In genomic region chr7:96591900-96592676, GRCh38 we compare ENCODE assay signal across 18 cellular contexts.
A peak's percentile ranks its signal among the peaks of the same experiment; 100 is the strongest.
DNase-seq lines count a peak whose midpoint lies in the region; ATAC-seq and TF ChIP-seq lines count a peak whose summit lies in the region.
"Had no signal": no experiment of that assay in that cellular context is flagged by ENCODE, and none has a peak within 500 bp of the region (broad histone marks: within the 10 kb centered on the region; RNA-seq: fewer than 3 reads in every experiment).

No MANE protein-coding gene starts in this region.

- H3K9me3 ChIP-seq in iPS-18a (ENCODE audit: control insufficient read depth, low read depth, low read length) (no peaks in the 10 kb centered on the region), WERI-Rb-1 (ENCODE audit: severe bottlenecking) (no peaks in the 10 kb centered on the region)

- peak overlapping the region; percentile 30 for H3K9ac ChIP-seq in iPS-18a (ENCODE audit: low read length)
- H3K9ac ChIP-seq: KMS-11 had no signal

- no peak for ATAC-seq in GM18861 (IDR thresholded peaks at IDR 0.05; ENCODE audit: unreplicated experiment)
- ATAC-seq: stimulated activated naive CD8-positive, alpha-beta T cell treated with anti-CD3 and anti-CD28 coated beads, Interleukin-15, Interleukin-2, amounts not matched to agents 100 U/mL and 50 U/mL, for 24 hours had no signal

- H3K4me1 ChIP-seq in iPS-18a (ENCODE audit: control insufficient read depth, low read depth, low read length), result peaks cover 67% of the 10 kb centered on the region

- TF ChIP-seq EP300 in Ishikawa (IDR thresholded peaks at IDR 0.05; ENCODE audit: borderline replicate concordance), result no peak; the same call in 1 of the 2 replicates

- no peak for TF ChIP-seq CTCF in WERI-Rb-1 (IDR thresholded peaks at IDR 0.05; ENCODE audit: low read depth, low read length)

- H3K4me3 ChIP-seq in iPS-18a (ENCODE audit: low read length) (peak overlapping the region; percentile 54), WERI-Rb-1 (ENCODE audit: low read depth, low read length) (no peak overlapping the region)

- H3K36me3 ChIP-seq in iPS-18a (ENCODE audit: control insufficient read depth, low read depth, low read length) (no peaks in the 10 kb centered on the region), WERI-Rb-1 (no peaks in the 10 kb centered on the region)

- peak; percentile 45 for DNase-seq in COR-L47 (lab: John Stamatoyannopoulos, UW)
- DNase-seq in NCI-H774 (lab: John Stamatoyannopoulos, UW), result peak; percentile 83
- DNase-seq in central memory CD4-positive, alpha-beta T cell, result no peak
- no peak for DNase-seq in DMS153 (lab: John Stamatoyannopoulos, UW)
- DNase-seq in WERI-Rb-1, result no peak
- DNase-seq: activated B cell treated with CpG ODN at 0.5 μM for 24 hours; immature natural killer cell; mammary epithelial cell; NCI-H1105; NCI-H524; nephron progenitor cell; stimulated activated CD4-positive, alpha-beta T cell treated with anti-CD3 and anti-CD28 coated beads, Interleukin-15, amount 100 ng/mL, for 24 hours; stimulated activated naive CD8-positive, alpha-beta T cell treated with anti-CD3 and anti-CD28 coated beads, Interleukin-15, Interleukin-2, amounts not matched to agents 100 U/mL and 50 U/mL, for 24 hours had no signal

- TF ChIP-seq RAD21 in Ishikawa (IDR thresholded peaks at IDR 0.05; ENCODE audit: low read depth), result no peak

- H3K27ac ChIP-seq in iPS-18a (ENCODE audit: low read length) (peak overlapping the region; percentile 15), WERI-Rb-1 (no peak overlapping the region)
- H3K27ac ChIP-seq: KMS-11, RWPE1 had no signal

- no peaks in the 10 kb centered on the region for H3K27me3 ChIP-seq in iPS-18a (ENCODE audit: control insufficient read depth, insufficient read depth, low read length)
- no peaks in the 10 kb centered on the region for H3K27me3 ChIP-seq in WERI-Rb-1 (ENCODE audit: insufficient read depth, low read depth, severe bottlenecking)

TF ChIP-seq in Ishikawa, 13 proteins besides CTCF, POLR2A, EP300 and RAD21:
- TF ChIP-seq NFIC (IDR thresholded peaks at IDR 0.05), result 0 out of 2 replicates have a peak, but pooled peaks have one; percentile 11
- peak; percentile 31; the same call in 1 of the 2 replicates for TF ChIP-seq TCF12 (IDR thresholded peaks at IDR 0.05; ENCODE audit: low read depth)
- TF ChIP-seq, protein P1, sequence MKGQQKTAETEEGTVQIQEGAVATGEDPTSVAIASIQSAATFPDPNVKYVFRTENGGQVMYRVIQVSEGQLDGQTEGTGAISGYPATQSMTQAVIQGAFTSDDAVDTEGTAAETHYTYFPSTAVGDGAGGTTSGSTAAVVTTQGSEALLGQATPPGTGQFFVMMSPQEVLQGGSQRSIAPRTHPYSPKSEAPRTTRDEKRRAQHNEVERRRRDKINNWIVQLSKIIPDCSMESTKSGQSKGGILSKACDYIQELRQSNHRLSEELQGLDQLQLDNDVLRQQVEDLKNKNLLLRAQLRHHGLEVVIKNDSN (IDR thresholded peaks at IDR 0.05), result no peak
- TF ChIP-seq FOXM1 (IDR thresholded peaks at IDR 0.05; ENCODE audit: borderline replicate concordance, low read depth), result 0 out of 2 replicates have a peak, but pooled peaks have one; percentile 19

Comparison
In these comparisons a context has a peak if more than half of its experiments do, and no peak if none do; other contexts are left out.
1. DNase-seq: peak in COR-L47 (single experiment) and NCI-H774 (single experiment); none in central memory CD4-positive, alpha-beta T cell (single experiment), DMS153 (single experiment) and WERI-Rb-1 (single experiment).